ENCODE assay signal across 8 cellular contexts in genomic region chr2:24970483-24971299, GRCh38. TPM values are rescaled to one million over a fixed set of nuclear protein-coding genes. Genes with fewer than 3 reads are reported as not detected.
A peak's percentile ranks its signal among the peaks of the same experiment; 100 is the strongest.
DNase-seq lines count a peak whose midpoint lies in the region; ATAC-seq and TF ChIP-seq lines count a peak whose summit lies in the region.

No MANE protein-coding gene starts in this region.

- no peaks in the 10 kb centered on the region for H3K27me3 Mint-ChIP-seq in activated T-cell treated with anti-CD3 and anti-CD28 coated beads, Interleukin-2, amount 50 U/mL, for 24 hours
- H3K27me3 Mint-ChIP-seq in T-helper 17 cell, result no peaks in the 10 kb centered on the region

- peaks cover 37% of the 10 kb centered on the region for H3K36me3 Mint-ChIP-seq in activated T-cell treated with anti-CD3 and anti-CD28 coated beads, Interleukin-2, amount 50 U/mL, for 24 hours (ENCODE audit: low read depth)
- peaks cover 9% of the 10 kb centered on the region for H3K36me3 Mint-ChIP-seq in T-helper 17 cell (ENCODE audit: low read depth)

- H3K4me3 Mint-ChIP-seq in activated T-cell treated with anti-CD3 and anti-CD28 coated beads, Interleukin-2, amount 50 U/mL, for 24 hours, result peak overlapping the region; percentile 95
- peak overlapping the region; percentile 96 for H3K4me3 Mint-ChIP-seq in T-helper 17 cell

- no peaks in the 10 kb centered on the region for H3K27me3 ChIP-seq in prostate gland (replicated peaks; ENCODE audit: insufficient read depth)

- peak overlapping the region; percentile 96 to 100 for H3K27ac ChIP-seq in prostate gland

- intact Hi-C loops in prostate gland (cut with DNase I), result loop anchor here (5.0 to 10.0 kb wide), 2 partner anchors 72 to 224 kb away; partner anchors contain the start of gene EFR3B

- H3K9me3 Mint-ChIP-seq in activated T-cell treated with anti-CD3 and anti-CD28 coated beads, Interleukin-2, amount 50 U/mL, for 24 hours, result no peaks in the 10 kb centered on the region

- H3K4me3 ChIP-seq in prostate gland, result peak overlapping the region; percentile 55 to 86

- no peak for TF ChIP-seq CTCF in prostate gland (IDR thresholded peaks at IDR 0.05)

- DNase-seq in activated T-cell treated with anti-CD3 and anti-CD28 coated beads, Interleukin-2, amount 50 U/mL, for 24 hours, result no peak
- DNase-seq in activated T-cell treated with anti-CD3 and anti-CD28 coated beads for 4 hours (no peak), T-helper 17 cell (no peak), fibroblast of peridontal ligament (ENCODE audit: extremely low read depth) (peak; percentile 68), prostate gland (ENCODE audit: low spot score) (no peak)
- DNase-seq in effector CD8-positive, alpha-beta T cell (lab: John Stamatoyannopoulos, UW), result no peak

- 47% methylated on average over 30 of the region's 30 CpGs for WGBS in prostate gland

- no peaks in the 10 kb centered on the region for H3K4me1 ChIP-seq in prostate gland (replicated peaks)

- H3K9me3 ChIP-seq in T-helper 17 cell (ENCODE audit: control insufficient read depth, low read length, poor library complexity, severe bottlenecking) (no peaks in the 10 kb centered on the region), prostate gland (no peaks in the 10 kb centered on the region)

- H3K4me1 Mint-ChIP-seq in activated T-cell treated with anti-CD3 and anti-CD28 coated beads, Interleukin-2, amount 50 U/mL, for 24 hours (ENCODE audit: low read depth), result peaks cover 24% of the 10 kb centered on the region
- H3K4me1 Mint-ChIP-seq in T-helper 17 cell, result peaks cover 21% of the 10 kb centered on the region

- no peak for TF ChIP-seq POLR2A in prostate gland (IDR thresholded peaks at IDR 0.05)

- H3K27ac Mint-ChIP-seq in activated T-cell treated with anti-CD3 and anti-CD28 coated beads, Interleukin-2, amount 50 U/mL, for 24 hours, result peak overlapping the region; percentile 100
- peak overlapping the region; percentile 100 for H3K27ac Mint-ChIP-seq in T-helper 17 cell

- H3K36me3 ChIP-seq in prostate gland, result no peaks in the 10 kb centered on the region

- ATAC-seq in T-helper 17 cell (no peak), HG03039 (IDR thresholded peaks at IDR 0.05; ENCODE audit: unreplicated experiment) (no peak), HG03565 (IDR thresholded peaks at IDR 0.05; ENCODE audit: unreplicated experiment) (no peak)

RNA-seq across cellular contexts. Expression of gene DNAJC27, which starts 1.1 kb away (rescaled TPM):
- total RNA-seq in T-helper 17 cell (10 to 100 TPM; 15.7 to 19.2 TPM), prostate gland (1 to 10 TPM; 3.0 to 9.2 TPM)

RNA-seq across cellular contexts. Expression of gene ADCY3, which starts 50.7 kb away (rescaled TPM):
- 10 to 100 TPM; 40.7 to 59.3 TPM for total RNA-seq in T-helper 17 cell
- total RNA-seq in prostate gland, result 10 to 100 TPM; 20.8 to 44.3 TPM
